In genomic region chrX:79138658-79139241, GRCh38 we compare ENCODE assay signal across 10 cellular contexts. TPM values are rescaled to one million over a fixed set of nuclear protein-coding genes. Genes with fewer than 3 reads are reported as not detected.
DNase-seq lines count a peak whose midpoint lies in the region; ATAC-seq, FAIRE-seq and TF ChIP-seq lines count a peak whose summit lies in the region.
"Had no signal": no experiment of that assay in that cellular context is flagged by ENCODE, and none has a peak within 500 bp of the region (broad histone marks: within the 10 kb centered on the region; RNA-seq: fewer than 3 reads in every experiment).

No MANE protein-coding gene starts in this region.

- H3K9me3 Mint-ChIP-seq in activated CD4-positive, alpha-beta T cell treated with anti-CD3 and anti-CD28 coated beads, Interleukin-2, amount 10 ng/mL, durations not matched to agents 7 days and 5 days = peaks cover 2% of the 10 kb centered on the region

- no peak for FAIRE-seq in D721Med (lab: Jason Lieb, UNC)

- H3K4me2 ChIP-seq in OCI-LY1 (ENCODE audit: low read length) = peak overlapping the region; percentile 56

- H3K9me3 ChIP-seq in OCI-LY1 (ENCODE audit: low read length) = no peaks in the 10 kb centered on the region

- H3F3A ChIP-seq in OCI-LY1 (ENCODE audit: insufficient read depth, low read length) = peaks cover 4% of the 10 kb centered on the region; the same call in 1 of the 2 replicates

- H3K4me3 ChIP-seq in OCI-LY1 (ENCODE audit: low read depth, low read length, poor library complexity, severe bottlenecking) = peak overlapping the region; percentile 25
- H3K4me3 ChIP-seq: lung had no signal

- no peak for DNase-seq in activated CD4-positive, alpha-beta T cell treated with anti-CD3 and anti-CD28 coated beads, Interleukin-2, amount 10 ng/mL, durations not matched to agents 7 days and 5 days
- DNase-seq in activated CD4-positive, alpha-beta T cell treated with anti-CD3 and anti-CD28 coated beads for 1 hour = no peak
- DNase-seq in stimulated activated naive CD8-positive, alpha-beta T cell treated with anti-CD3 and anti-CD28 coated beads, Interleukin-15, Interleukin-2, amounts not matched to agents 100 U/mL and 50 U/mL, for 24 hours = no peak
- DNase-seq in HuH-7.5 (ENCODE audit: low spot score) (no peak), EL (no peak), D721Med (ENCODE audit: insufficient read length, low spot score) (no peak)
- DNase-seq: NCI-H2107 had no signal

- no peaks in the 10 kb centered on the region for H3K9me2 ChIP-seq in OCI-LY1 (ENCODE audit: low read depth, low read length)

- H3K27me3 Mint-ChIP-seq in activated CD4-positive, alpha-beta T cell treated with anti-CD3 and anti-CD28 coated beads, Interleukin-2, amount 10 ng/mL, durations not matched to agents 7 days and 5 days = no peaks in the 10 kb centered on the region

- peak; percentile 94 for ATAC-seq in HG02943 (IDR thresholded peaks at IDR 0.05; ENCODE audit: low read depth, unreplicated experiment)
- ATAC-seq in stimulated activated naive CD8-positive, alpha-beta T cell treated with anti-CD3 and anti-CD28 coated beads, Interleukin-15, Interleukin-2, amounts not matched to agents 100 U/mL and 50 U/mL, for 24 hours = peak; percentile 68

- peaks cover 33% of the 10 kb centered on the region for H3K4me1 Mint-ChIP-seq in activated CD4-positive, alpha-beta T cell treated with anti-CD3 and anti-CD28 coated beads, Interleukin-2, amount 10 ng/mL, durations not matched to agents 7 days and 5 days

- POLR2A ChIA-PET in activated CD4-positive, alpha-beta T cell treated with anti-CD3 and anti-CD28 coated beads, Interleukin-2, amount 10 ng/mL, durations not matched to agents 7 days and 5 days (lab: Charles Lee) = interaction anchor here (0.7 kb wide), 1 partner anchor 377 kb away, joined by 3 read pairs; no protein-coding TSS in a partner anchor

- CTCF ChIA-PET in activated CD4-positive, alpha-beta T cell treated with anti-CD3 and anti-CD28 coated beads, Interleukin-2, amount 10 ng/mL, durations not matched to agents 7 days and 5 days (lab: Charles Lee) = interaction anchor here (1.2 kb wide), 1 partner anchor 28 kb away, joined by 3 read pairs; no protein-coding TSS in a partner anchor

- H3K27ac ChIP-seq in OCI-LY1 (ENCODE audit: low read depth, low read length, poor library complexity, severe bottlenecking) = peak overlapping the region; percentile 91

- H3K36me3 Mint-ChIP-seq in activated CD4-positive, alpha-beta T cell treated with anti-CD3 and anti-CD28 coated beads, Interleukin-2, amount 10 ng/mL, durations not matched to agents 7 days and 5 days (ENCODE audit: low read depth) = no peaks in the 10 kb centered on the region

- TF ChIP-seq CTCF in OCI-LY1 (IDR thresholded peaks at IDR 0.05; ENCODE audit: low read length) = no peak
- TF ChIP-seq CTCF in D721Med (IDR thresholded peaks at IDR 0.05; ENCODE audit: insufficient read depth, missing control alignments) = no peak

- H3K9ac ChIP-seq in OCI-LY1 (ENCODE audit: low read length) = peak overlapping the region; percentile 55

- peaks cover 31% of the 10 kb centered on the region for H3K4me1 ChIP-seq in OCI-LY1 (ENCODE audit: insufficient read depth, low read length, severe bottlenecking)

- no peak overlapping the region for H3K4me3 Mint-ChIP-seq in activated CD4-positive, alpha-beta T cell treated with anti-CD3 and anti-CD28 coated beads, Interleukin-2, amount 10 ng/mL, durations not matched to agents 7 days and 5 days

- no peaks in the 10 kb centered on the region for H3K36me3 ChIP-seq in OCI-LY1 (ENCODE audit: insufficient read depth, low read length)

- H2AFZ ChIP-seq in OCI-LY1 (ENCODE audit: low read length) = 0 out of 2 replicates have a peak overlapping the region, but pooled peaks have one; percentile 75

- no peaks in the 10 kb centered on the region for H3K27me3 ChIP-seq in OCI-LY1 (ENCODE audit: insufficient read depth, low read length)

- peak overlapping the region; percentile 79 for H3K27ac Mint-ChIP-seq in activated CD4-positive, alpha-beta T cell treated with anti-CD3 and anti-CD28 coated beads, Interleukin-2, amount 10 ng/mL, durations not matched to agents 7 days and 5 days

- no peaks in the 10 kb centered on the region for H3K79me2 ChIP-seq in OCI-LY1 (ENCODE audit: insufficient read depth, low read length)

- no peaks in the 10 kb centered on the region for H4K20me1 ChIP-seq in OCI-LY1 (ENCODE audit: insufficient read depth, low read length)

RNA-seq across cellular contexts. Expression of gene GPR174, which starts 5.7 kb away (rescaled TPM):
- total RNA-seq in activated CD4-positive, alpha-beta T cell treated with anti-CD3 and anti-CD28 coated beads, Interleukin-2, amount 10 ng/mL, durations not matched to agents 7 days and 5 days = 10 to 100 TPM; 14.9 to 16.7 TPM
